Comparison of ENCODE assay signal across 7 cellular contexts in the genomic region with DNA sequence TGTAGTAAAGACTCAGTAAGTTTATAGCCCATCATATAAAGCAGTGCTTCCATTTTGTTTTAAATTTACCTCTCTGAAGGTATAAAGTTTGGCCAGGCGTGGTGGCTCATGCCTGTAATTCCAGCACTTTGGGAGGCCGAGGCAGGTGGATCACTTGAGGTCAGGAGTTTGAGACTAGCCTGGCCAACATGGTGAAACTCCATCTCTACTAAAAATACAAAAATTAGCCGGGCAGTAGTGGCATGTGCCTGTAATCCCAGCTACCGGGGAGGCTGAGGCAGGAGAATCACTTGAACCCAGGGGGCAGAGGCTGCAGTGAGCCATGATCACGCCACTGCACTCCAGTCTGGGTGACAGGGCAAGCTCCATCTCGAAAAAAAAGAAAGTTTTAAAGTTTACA.
DNase-seq lines count a peak whose midpoint lies in the region; ATAC-seq and TF ChIP-seq lines count a peak whose summit lies in the region.
"Not testable (repeated sequence)": the region's sequence is repeated elsewhere in the genome, so short reads cannot be mapped to it uniquely, and the experiment has no call there.

No MANE protein-coding gene starts in this region.

- not testable (repeated sequence) for H3K4me3 ChIP-seq in ascending aorta; left lung; neutrophil (ENCODE audit: low read depth in 1 of 2, low read length in 1 of 2)

- intact Hi-C loops in Calu3 (cut with micrococcal nuclease; ENCODE audit: unreplicated experiment); ascending aorta (cut with DNase I); left lung (cut with DNase I): not testable (repeated sequence)

- not testable (repeated sequence) for TF ChIP-seq CTCF in Calu3 (IDR thresholded peaks at IDR 0.05; ENCODE audit: unreplicated experiment); ascending aorta (IDR thresholded peaks at IDR 0.05); left lung (IDR thresholded peaks at IDR 0.05); neutrophil (IDR thresholded peaks at IDR 0.05)

- not testable (repeated sequence) for H3K36me3 ChIP-seq in ascending aorta, left lung
- peaks cover 54% of the 10 kb centered on the region for H3K36me3 ChIP-seq in neutrophil

- not testable (repeated sequence) for H3K4me3 Mint-ChIP-seq in Calu3 (ENCODE audit: low read depth, unreplicated experiment); T-cell; stimulated activated memory B cell treated with anti-CD40 and anti-IgM and Interleukin-4, amounts not matched to agents 10 μg/mL and 1 μg/mL and 100 μg/mL, for 72 hours
- H3K4me3 Mint-ChIP-seq in activated T-cell treated with anti-CD3 and anti-CD28 coated beads, Interleukin-2, amount 50 U/mL, for 72 hours, result peak overlapping the region in 1 of 2 donors; percentile 34

- H3K4me1 Mint-ChIP-seq in Calu3 (ENCODE audit: low read depth, unreplicated experiment), result not testable (repeated sequence)
- H3K4me1 Mint-ChIP-seq in T-cell, result peaks cover 21 to 35% (median 33%) of the 10 kb centered on the region in 3 donors
- peaks cover 64% of the 10 kb centered on the region for H3K4me1 Mint-ChIP-seq in activated T-cell treated with anti-CD3 and anti-CD28 coated beads, Interleukin-2, amount 50 U/mL, for 72 hours (ENCODE audit: low read depth)
- peaks cover 19% of the 10 kb centered on the region for H3K4me1 Mint-ChIP-seq in stimulated activated memory B cell treated with anti-CD40 and anti-IgM and Interleukin-4, amounts not matched to agents 10 μg/mL and 1 μg/mL and 100 μg/mL, for 72 hours

- not testable (repeated sequence) for H3K9me3 Mint-ChIP-seq in Calu3 (ENCODE audit: low read depth, unreplicated experiment); T-cell; activated T-cell treated with anti-CD3 and anti-CD28 coated beads, Interleukin-2, amount 50 U/mL, for 72 hours; stimulated activated memory B cell treated with anti-CD40 and anti-IgM and Interleukin-4, amounts not matched to agents 10 μg/mL and 1 μg/mL and 100 μg/mL, for 72 hours

- not testable (repeated sequence) for DNase-seq in Calu3; T-cell; activated T-cell treated with anti-CD3 and anti-CD28 coated beads, Interleukin-2, amount 50 U/mL, for 72 hours; ascending aorta (ENCODE audit: low spot score in 2 of 2); left lung

- POLR2A ChIA-PET in T-cell (lab: Charles Lee), result interaction anchor here in 1 of 2 donors (0.5 to 0.6 kb wide), 2 partner anchors 33 to 71 kb away, joined by 3 read pairs; no protein-coding TSS in a partner anchor

- H3K36me3 Mint-ChIP-seq in Calu3 (ENCODE audit: insufficient read depth, unreplicated experiment), result peaks cover 24% of the 10 kb centered on the region
- peaks cover 11% of the 10 kb centered on the region for H3K36me3 Mint-ChIP-seq in T-cell
- peaks cover 7 to 15% of the 10 kb centered on the region in 2 donors for H3K36me3 Mint-ChIP-seq in activated T-cell treated with anti-CD3 and anti-CD28 coated beads, Interleukin-2, amount 50 U/mL, for 72 hours (ENCODE audit: insufficient read depth in 2 of 2)
- not testable (repeated sequence) for H3K36me3 Mint-ChIP-seq in stimulated activated memory B cell treated with anti-CD40 and anti-IgM and Interleukin-4, amounts not matched to agents 10 μg/mL and 1 μg/mL and 100 μg/mL, for 72 hours

- H3K27me3 Mint-ChIP-seq in Calu3 (ENCODE audit: unreplicated experiment); T-cell; activated T-cell treated with anti-CD3 and anti-CD28 coated beads, Interleukin-2, amount 50 U/mL, for 72 hours (ENCODE audit: low read depth); stimulated activated memory B cell treated with anti-CD40 and anti-IgM and Interleukin-4, amounts not matched to agents 10 μg/mL and 1 μg/mL and 100 μg/mL, for 72 hours: not testable (repeated sequence)

- H3K27ac ChIP-seq in ascending aorta, result peak overlapping the region; percentile 63 to 73
- H3K27ac ChIP-seq in left lung, result peak overlapping the region; percentile 87 to 91
- peak overlapping the region; percentile 72 for H3K27ac ChIP-seq in neutrophil

- not testable (repeated sequence) for ATAC-seq in T-cell (replicated peaks in 1 of 4); activated T-cell treated with anti-CD3 and anti-CD28 coated beads, Interleukin-2, amount 50 U/mL, for 72 hours (replicated peaks in 1 of 2); left lung; stimulated activated memory B cell treated with anti-CD40 and anti-IgM and Interleukin-4, amounts not matched to agents 10 μg/mL and 1 μg/mL and 100 μg/mL, for 72 hours

- H3K9me3 ChIP-seq in ascending aorta, left lung, neutrophil: not testable (repeated sequence)

- H3K27ac Mint-ChIP-seq in Calu3 (ENCODE audit: unreplicated experiment) (peak overlapping the region; percentile 82), T-cell (peak overlapping the region; percentile 43 to 66)
- peak overlapping the region; percentile 95 for H3K27ac Mint-ChIP-seq in activated T-cell treated with anti-CD3 and anti-CD28 coated beads, Interleukin-2, amount 50 U/mL, for 72 hours
- H3K27ac Mint-ChIP-seq in stimulated activated memory B cell treated with anti-CD40 and anti-IgM and Interleukin-4, amounts not matched to agents 10 μg/mL and 1 μg/mL and 100 μg/mL, for 72 hours, result peak overlapping the region; percentile 90

- H3K4me1 ChIP-seq in ascending aorta (peaks cover 7 to 36% of the 10 kb centered on the region in 2 donors), left lung (peaks cover 20 to 95% of the 10 kb centered on the region in 2 donors), neutrophil (ENCODE audit: control insufficient read depth in 1 of 2, insufficient read depth in 1 of 2, low read depth in 1 of 2, low read length in 1 of 2) (peaks cover 49 to 73% of the 10 kb centered on the region in 2 experiments)

- H3K27me3 ChIP-seq in ascending aorta, left lung, neutrophil: not testable (repeated sequence)

- CTCF ChIA-PET in Calu3 (lab: Charles Lee), result interaction anchor here (0.7 kb wide), 1 partner anchor 39 kb away, joined by 4 read pairs; no protein-coding TSS in a partner anchor
- CTCF ChIA-PET in T-cell (lab: Charles Lee), result interaction anchor here in 1 of 2 donors (0.6 to 1.2 kb wide), 2 partner anchors 37 to 64 kb away, joined by 3 to 5 read pairs; no protein-coding TSS in a partner anchor

- not testable (repeated sequence) for BruUV-seq in Calu3 (replicated peaks; lab: Mats Ljungman, UMichigan)
